In genomic region chr5:124920909-124921666, GRCh38 we compare ENCODE assay signal across 9 cellular contexts.
DNase-seq lines count a peak whose midpoint lies in the region; ATAC-seq and FAIRE-seq lines count a peak whose summit lies in the region.
"Had no signal": no experiment of that assay in that cellular context is flagged by ENCODE, and none has a peak within 500 bp of the region (broad histone marks: within the 10 kb centered on the region; RNA-seq: fewer than 3 reads in every experiment).

No MANE protein-coding gene starts in this region.

- peak; percentile 92 for FAIRE-seq in GM18507 (lab: Jason Lieb, UNC)

- H3K36me3 Mint-ChIP-seq in activated naive CD4-positive, alpha-beta T cell treated with anti-CD3 and anti-CD28 coated beads, Interleukin-2, amount 10 ng/mL, durations not matched to agents 7 days and 5 days, result no peaks in the 10 kb centered on the region

- intact Hi-C loops in Right ventricle myocardium inferior (cut with DNase I), result no loop called here

- ATAC-seq in GM21619 (IDR thresholded peaks at IDR 0.05; ENCODE audit: unreplicated experiment) (peak; percentile 85), HG03520 (IDR thresholded peaks at IDR 0.05; ENCODE audit: unreplicated experiment) (peak; percentile 86), Right ventricle myocardium inferior (no peak)

- CTCF ChIA-PET in activated naive CD4-positive, alpha-beta T cell treated with anti-CD3 and anti-CD28 coated beads, Interleukin-2, amount 10 ng/mL, durations not matched to agents 7 days and 5 days (lab: Charles Lee), result no interaction called here

- peaks cover 2% of the 10 kb centered on the region for H3K9me3 Mint-ChIP-seq in activated naive CD4-positive, alpha-beta T cell treated with anti-CD3 and anti-CD28 coated beads, Interleukin-2, amount 10 ng/mL, durations not matched to agents 7 days and 5 days

- no peak overlapping the region for H3K27ac Mint-ChIP-seq in activated naive CD4-positive, alpha-beta T cell treated with anti-CD3 and anti-CD28 coated beads, Interleukin-2, amount 10 ng/mL, durations not matched to agents 7 days and 5 days

- no peaks in the 10 kb centered on the region for H3K27me3 Mint-ChIP-seq in activated naive CD4-positive, alpha-beta T cell treated with anti-CD3 and anti-CD28 coated beads, Interleukin-2, amount 10 ng/mL, durations not matched to agents 7 days and 5 days

- DNase-seq in GM18507 (ENCODE audit: extremely low spot score, insufficient read length, low read depth), result no peak
- DNase-seq in globus pallidus (ENCODE audit: low spot score), result peak; percentile 68
- no peak for DNase-seq in Right ventricle myocardium inferior (ENCODE audit: missing footprints)
- DNase-seq in SW480 (ENCODE audit: low spot score), result no peak
- no peak for DNase-seq in activated naive CD4-positive, alpha-beta T cell treated with anti-CD3 and anti-CD28 coated beads, Interleukin-2, amount 10 ng/mL, durations not matched to agents 7 days and 5 days
- no peak for DNase-seq in SW 1271 (lab: John Stamatoyannopoulos, UW)
- DNase-seq: NCI-H446 treated with DMSO at 0.1 percent for 48 hours had no signal

- no peak overlapping the region for H3K4me3 Mint-ChIP-seq in activated naive CD4-positive, alpha-beta T cell treated with anti-CD3 and anti-CD28 coated beads, Interleukin-2, amount 10 ng/mL, durations not matched to agents 7 days and 5 days

- H3K4me1 Mint-ChIP-seq in activated naive CD4-positive, alpha-beta T cell treated with anti-CD3 and anti-CD28 coated beads, Interleukin-2, amount 10 ng/mL, durations not matched to agents 7 days and 5 days, result no peaks in the 10 kb centered on the region
